In the genomic region with DNA sequence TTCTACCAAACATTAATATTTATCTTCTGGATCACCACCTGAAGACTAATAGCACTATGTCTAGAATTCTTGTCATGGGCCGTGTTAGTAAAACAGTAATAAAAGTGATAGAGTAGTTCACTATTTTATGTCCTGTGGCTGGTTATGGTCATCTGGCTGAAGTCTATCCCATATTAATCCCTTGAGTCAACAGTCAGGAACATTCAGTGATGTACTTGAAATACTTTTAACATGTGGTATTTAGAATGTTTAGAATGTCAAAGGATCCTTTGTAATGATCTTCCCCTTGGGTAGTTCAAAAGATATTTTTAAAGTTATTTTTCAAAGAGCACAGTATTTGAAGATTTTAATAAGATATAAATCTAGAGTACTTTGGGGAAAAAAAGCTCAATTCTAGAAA, we compare ENCODE assay signal across 11 cellular contexts.
A peak's percentile ranks its signal among the peaks of the same experiment; 100 is the strongest.
DNase-seq lines count a peak whose midpoint lies in the region; ATAC-seq, FAIRE-seq and TF ChIP-seq lines count a peak whose summit lies in the region.
"Had no signal": no experiment of that assay in that cellular context is flagged by ENCODE, and none has a peak within 500 bp of the region (broad histone marks: within the 10 kb centered on the region; RNA-seq: fewer than 3 reads in every experiment).

No MANE protein-coding gene starts in this region.

- H3K27ac Mint-ChIP-seq in natural killer cell (peak overlapping the region; percentile 81 to 89), glutamatergic neuron (ENCODE audit: unreplicated experiment) (no peak overlapping the region)

- no peaks in the 10 kb centered on the region for H3K9me3 Mint-ChIP-seq in natural killer cell
- H3K9me3 Mint-ChIP-seq in glutamatergic neuron (ENCODE audit: unreplicated experiment) = no peaks in the 10 kb centered on the region

- H3K4me3 ChIP-seq in AG09309 (ENCODE audit: control insufficient read depth, low read depth, low read length) (no peak overlapping the region), LNCaP clone FGC (ENCODE audit: low read depth, low read length) (no peak overlapping the region)

- no peak for TF ChIP-seq CTCF in AG09309 (IDR thresholded peaks at IDR 0.05; ENCODE audit: control insufficient read depth, insufficient read depth, low read depth, low read length, missing control alignments)
- TF ChIP-seq CTCF in LNCaP clone FGC (IDR thresholded peaks at IDR 0.05; ENCODE audit: control insufficient read depth, extremely low read depth, insufficient read depth) = no peak
- TF ChIP-seq CTCF in natural killer cell (IDR thresholded peaks at IDR 0.05) = no peak
- TF ChIP-seq CTCF in glutamatergic neuron (IDR thresholded peaks at IDR 0.05; ENCODE audit: partially characterized antibody, unreplicated experiment) = no peak

- peaks cover 64 to 66% of the 10 kb centered on the region in 2 donors for H3K4me1 Mint-ChIP-seq in natural killer cell
- peaks cover 2% of the 10 kb centered on the region for H3K4me1 Mint-ChIP-seq in glutamatergic neuron (ENCODE audit: low read depth, unreplicated experiment)

- intact Hi-C loops in natural killer cell (cut with micrococcal nuclease) (no loop called here), left colon (cut with DNase I, micrococcal nuclease) (no loop called here)

- no peak for ATAC-seq in natural killer cell
- no peak for ATAC-seq in left colon

- H3K36me3 Mint-ChIP-seq in natural killer cell (peaks cover 4% of the 10 kb centered on the region), glutamatergic neuron (ENCODE audit: unreplicated experiment) (no peaks in the 10 kb centered on the region)

- peak overlapping the region; percentile 35 for H3K4me3 Mint-ChIP-seq in natural killer cell
- H3K4me3 Mint-ChIP-seq in glutamatergic neuron (ENCODE audit: unreplicated experiment) = no peak overlapping the region

- DNase-seq in AG09309 (ENCODE audit: low read depth) (peak; percentile 40), LNCaP clone FGC (ENCODE audit: low read depth) (peak; percentile 95), natural killer cell (no peak), glutamatergic neuron (no peak), GM19239 (ENCODE audit: insufficient read length, low spot score) (no peak), left colon (no peak), GM19240 (ENCODE audit: insufficient read length, low spot score) (no peak)
- DNase-seq: activated effector memory CD4-positive, alpha-beta T cell treated with anti-CD3 and anti-CD28 coated beads, Interleukin-2, amount 50 U/mL, for 16 hours; stimulated activated CD4-positive, alpha-beta T cell treated with anti-CD3 and anti-CD28 coated beads, Interleukin-4, amount 100 ng/mL, for 4 hours had no signal

- peak; percentile 90 for FAIRE-seq in endometrium (lab: Jason Lieb, UNC)
- no peak for FAIRE-seq in GM19239 (lab: Jason Lieb, UNC)
- FAIRE-seq: G401.6 had no signal

- H3K27me3 Mint-ChIP-seq in natural killer cell (ENCODE audit: low read depth in 2 of 2) (no peaks in the 10 kb centered on the region), glutamatergic neuron (ENCODE audit: unreplicated experiment) (no peaks in the 10 kb centered on the region)

Comparison
In these comparisons a context has a peak if more than half of its experiments do, and no peak if none do; other contexts are left out.
1. DNase-seq: peak in AG09309 (single experiment) and LNCaP clone FGC (single experiment); none in natural killer cell (single experiment), glutamatergic neuron (single experiment), GM19239 (single experiment), left colon (0 of 2) and GM19240 (single experiment).